16 cellular contexts compared by ENCODE assay signal in genomic region chr11:14327105-14327504, GRCh38. TPM values are rescaled to one million over a fixed set of nuclear protein-coding genes. Genes with fewer than 3 reads are reported as not detected.
DNase-seq lines count a peak whose midpoint lies in the region; ATAC-seq and TF ChIP-seq lines count a peak whose summit lies in the region.
"Had no signal": no experiment of that assay in that cellular context is flagged by ENCODE, and none has a peak within 500 bp of the region (broad histone marks: within the 10 kb centered on the region; RNA-seq: fewer than 3 reads in every experiment).

No MANE protein-coding gene starts in this region.

- H3K4me1 Mint-ChIP-seq in T-helper 1 cell treated with Interleukin-12 subunit alpha and Interleukin-12 subunit beta and Interleukin-4 antibody, amounts not matched to agents 30 μg/mL and 1 μg/mL, for 36 hours (ENCODE audit: low read depth): peaks cover 41% of the 10 kb centered on the region
- peaks cover 44 to 58% (median 52%) of the 10 kb centered on the region in 3 donors for H3K4me1 Mint-ChIP-seq in IgD-negative memory B cell
- H3K4me1 Mint-ChIP-seq in naive B cell: peaks cover 46 to 94% (median 66%) of the 10 kb centered on the region in 3 donors

- no peaks in the 10 kb centered on the region for H3K9me3 ChIP-seq in A673 (ENCODE audit: low read depth, low read length, poor library complexity, severe bottlenecking)
- no peaks in the 10 kb centered on the region for H3K9me3 ChIP-seq in MG63
- no peaks in the 10 kb centered on the region for H3K9me3 ChIP-seq in upper lobe of right lung

- TF ChIP-seq CTCF in A673 (conservative IDR thresholded peaks at IDR 0.05; ENCODE audit: low read depth, low read length) (no peak), upper lobe of right lung (IDR thresholded peaks at IDR 0.05) (no peak)

- CTCF ChIA-PET in A673 (lab: Charles Lee): no interaction called here

- peaks cover 16% of the 10 kb centered on the region for H3K36me3 Mint-ChIP-seq in T-helper 1 cell treated with Interleukin-12 subunit alpha and Interleukin-12 subunit beta and Interleukin-4 antibody, amounts not matched to agents 30 μg/mL and 1 μg/mL, for 36 hours (ENCODE audit: low read depth)
- H3K36me3 Mint-ChIP-seq in IgD-negative memory B cell (peaks cover 3% of the 10 kb centered on the region), naive B cell (no peaks in the 10 kb centered on the region)
- H3K36me3 Mint-ChIP-seq: CD8-positive, alpha-beta T cell; naive thymus-derived CD8-positive, alpha-beta T cell had no signal

- intact Hi-C loops in A673 (cut with micrococcal nuclease; ENCODE audit: unreplicated experiment): no loop called here
- intact Hi-C loops in upper lobe of right lung (cut with DNase I): no loop called here

- POLR2A ChIA-PET in A673 (lab: Charles Lee; ENCODE audit: low non-redundant PET): no interaction called here

- ATAC-seq in GM19455 (IDR thresholded peaks at IDR 0.05; ENCODE audit: unreplicated experiment) (peak; percentile 41), naive B cell (ENCODE audit: low read depth in 2 of 2) (peak; percentile 13 to 21), upper lobe of right lung (no peak)
- ATAC-seq: CD8-positive, alpha-beta T cell; naive thymus-derived CD8-positive, alpha-beta T cell had no signal

- H3K27me3 Mint-ChIP-seq in T-helper 1 cell treated with Interleukin-12 subunit alpha and Interleukin-12 subunit beta and Interleukin-4 antibody, amounts not matched to agents 30 μg/mL and 1 μg/mL, for 36 hours (ENCODE audit: low read depth): no peaks in the 10 kb centered on the region
- H3K27me3 Mint-ChIP-seq in IgD-negative memory B cell (no peaks in the 10 kb centered on the region), naive B cell (no peaks in the 10 kb centered on the region)
- H3K27me3 Mint-ChIP-seq: brain; naive thymus-derived CD8-positive, alpha-beta T cell had no signal

- H3K36me3 ChIP-seq in A673 (ENCODE audit: insufficient read depth, low read length, poor library complexity, severe bottlenecking) (no peaks in the 10 kb centered on the region), MG63 (peaks cover 2% of the 10 kb centered on the region), upper lobe of right lung (no peaks in the 10 kb centered on the region)

- BruUV-seq in A673 (replicated peaks; lab: Mats Ljungman, UMichigan): no TSS peak

- H3K27me3 ChIP-seq in A673 (replicated peaks; ENCODE audit: insufficient read depth, low read depth, low read length, poor library complexity) (no peaks in the 10 kb centered on the region), MG63 (no peaks in the 10 kb centered on the region), upper lobe of right lung (no peaks in the 10 kb centered on the region)

- peak overlapping the region; percentile 44 for H3K4me3 Mint-ChIP-seq in T-helper 1 cell treated with Interleukin-12 subunit alpha and Interleukin-12 subunit beta and Interleukin-4 antibody, amounts not matched to agents 30 μg/mL and 1 μg/mL, for 36 hours
- H3K4me3 Mint-ChIP-seq in IgD-negative memory B cell (peak overlapping the region; percentile 69 to 84 (median 78)), naive B cell (peak overlapping the region; percentile 67 to 87 (median 80))
- H3K4me3 Mint-ChIP-seq: brain; CD8-positive, alpha-beta T cell had no signal

- no peak overlapping the region for H3K27ac Mint-ChIP-seq in T-helper 1 cell treated with Interleukin-12 subunit alpha and Interleukin-12 subunit beta and Interleukin-4 antibody, amounts not matched to agents 30 μg/mL and 1 μg/mL, for 36 hours
- H3K27ac Mint-ChIP-seq in IgD-negative memory B cell (peak overlapping the region; percentile 76 to 93 (median 85)), naive B cell (peak overlapping the region; percentile 56 to 90 (median 78))
- H3K27ac Mint-ChIP-seq: brain; CD8-positive, alpha-beta T cell had no signal

- H3K4me3 ChIP-seq in A673 (ENCODE audit: low read depth, low read length, poor library complexity, severe bottlenecking) (no peak overlapping the region), MG63 (no peak overlapping the region), upper lobe of right lung (no peak overlapping the region)
- H3K4me3 ChIP-seq: dorsolateral prefrontal cortex had no signal

- no peak overlapping the region for H3K27ac ChIP-seq in A673 (ENCODE audit: low read depth, low read length, poor library complexity, severe bottlenecking)
- no peak overlapping the region for H3K27ac ChIP-seq in upper lobe of right lung
- H3K27ac ChIP-seq: 22Rv1, dorsolateral prefrontal cortex had no signal

- DNase-seq in T-helper 1 cell (no peak), naive B cell (no peak), A673 (ENCODE audit: low spot score) (no peak), MG63 (no peak), upper lobe of right lung (no peak)
- DNase-seq: activated gamma-delta T cell; CD8-positive, alpha-beta T cell; dorsolateral prefrontal cortex; naive thymus-derived CD8-positive, alpha-beta T cell; NCI-H2081 treated with DMSO at 0.1 percent for 48 hours; NCI-H774 had no signal

- no peaks in the 10 kb centered on the region for H3K9me3 Mint-ChIP-seq in T-helper 1 cell treated with Interleukin-12 subunit alpha and Interleukin-12 subunit beta and Interleukin-4 antibody, amounts not matched to agents 30 μg/mL and 1 μg/mL, for 36 hours
- H3K9me3 Mint-ChIP-seq in IgD-negative memory B cell (peaks cover 0 to 1% (median 0%) of the 10 kb centered on the region in 3 donors), naive B cell (no peaks in the 10 kb centered on the region)
- H3K9me3 Mint-ChIP-seq: brain; naive thymus-derived CD8-positive, alpha-beta T cell had no signal

- H3K4me1 ChIP-seq in A673 (ENCODE audit: insufficient read depth, low read length, poor library complexity, severe bottlenecking) (peaks cover 30% of the 10 kb centered on the region), upper lobe of right lung (no peaks in the 10 kb centered on the region)

RNA-seq across cellular contexts. Expression of gene RRAS2, which starts 31.9 kb away (rescaled TPM):
- polyA plus RNA-seq in IgD-negative memory B cell (80.3 TPM), naive B cell (ENCODE audit: low read depth in 6 of 6) (100 to 1,000 TPM in 4 of 6 donors, 10 to 100 TPM in 2; 95.9 to 155 (median 118) TPM)
- total RNA-seq in A673 (2021) (23.3 and 24.8 TPM in 2 replicates), upper lobe of right lung (47.1 TPM)
- total RNA-seq in MG63 (2014; rRNA removed; shearing (Covaris generic); ENCODE audit: low replicate concordance): 169 and 218 TPM in 2 replicates
